In the genomic region with DNA sequence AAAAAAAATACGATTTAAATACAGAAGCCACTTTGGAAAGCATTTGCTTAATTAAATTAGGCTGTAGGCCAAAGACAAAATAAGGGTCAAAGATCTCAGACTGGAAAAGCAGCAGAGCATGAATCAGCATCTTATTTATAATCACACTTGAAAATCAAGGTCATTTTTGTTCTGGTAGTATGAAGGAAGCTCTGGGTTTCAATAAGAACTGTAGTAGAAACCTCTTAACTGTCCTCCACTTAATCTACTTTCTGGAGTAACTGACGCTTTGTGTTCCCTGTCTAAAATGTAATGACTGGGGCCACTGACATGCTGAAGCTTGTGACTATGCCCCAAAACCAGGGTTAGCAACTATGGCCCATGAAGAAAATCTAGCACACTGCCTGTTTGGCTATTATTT, we compare ENCODE assay signal across 12 cellular contexts.
DNase-seq lines count a peak whose midpoint lies in the region; ATAC-seq and TF ChIP-seq lines count a peak whose summit lies in the region.
"Had no signal": no experiment of that assay in that cellular context is flagged by ENCODE, and none has a peak within 500 bp of the region (broad histone marks: within the 10 kb centered on the region; RNA-seq: fewer than 3 reads in every experiment).

No MANE protein-coding gene starts in this region.

- H3K36me3 Mint-ChIP-seq in H9 (ENCODE audit: insufficient read depth in 1 of 3, low read depth in 3 of 3) = peaks cover 2 to 7% (median 4%) of the 10 kb centered on the region in 3 experiments; a peak in 5 of 7 replicates
- H3K36me3 Mint-ChIP-seq in activated CD4-positive, alpha-beta T cell treated with anti-CD3 and anti-CD28 coated beads for 36 hours (ENCODE audit: low read depth) = no peaks in the 10 kb centered on the region
- H3K36me3 Mint-ChIP-seq: CD8-positive, alpha-beta T cell had no signal

- H3K27me3 Mint-ChIP-seq in H9 (ENCODE audit: low read depth) = no peaks in the 10 kb centered on the region
- no peaks in the 10 kb centered on the region for H3K27me3 Mint-ChIP-seq in activated CD4-positive, alpha-beta T cell treated with anti-CD3 and anti-CD28 coated beads for 36 hours

- H3K9me2 ChIP-seq in PC-3 (replicated peaks; ENCODE audit: low read length) = no peaks in the 10 kb centered on the region

- no peak overlapping the region for H2AK5ac ChIP-seq in mesenchymal stem cell (ENCODE audit: low read length, severe bottlenecking)
- H2AK5ac ChIP-seq in H9 (ENCODE audit: insufficient read length, low read length) = no peak overlapping the region

- H3K4ac ChIP-seq in mesenchymal stem cell (ENCODE audit: low read depth in 1 of 2, low read length in 2 of 2) (no peak overlapping the region), H9 (ENCODE audit: low read depth, low read length) (no peak overlapping the region)

- H4K91ac ChIP-seq in mesenchymal stem cell (ENCODE audit: low read length) = no peak overlapping the region
- no peak overlapping the region for H4K91ac ChIP-seq in H9 (ENCODE audit: insufficient read length, low read depth, low read length)

- H3K4me2 ChIP-seq in PC-3 (ENCODE audit: low read length) (no peak overlapping the region), mesenchymal stem cell (ENCODE audit: low read length, poor library complexity, severe bottlenecking) (no peak overlapping the region), H9 (ENCODE audit: insufficient read depth, insufficient read length, low read length) (no peak overlapping the region), mammary epithelial cell (ENCODE audit: insufficient read depth, low read depth, low read length) (no peak overlapping the region)

- dilution Hi-C loops in mammary epithelial cell (cut with HindIII; ENCODE audit: low sequenced_read_pairs) = no loop called here

- H3K23ac ChIP-seq in mesenchymal stem cell (ENCODE audit: low read length in 2 of 2) (no peak overlapping the region), H9 (ENCODE audit: insufficient read length, low read depth, low read length) (no peak overlapping the region)

- intact Hi-C loops in PC-3 (cut with micrococcal nuclease) = no loop called here
- intact Hi-C loops in mammary epithelial cell (cut with micrococcal nuclease) = no loop called here
- intact Hi-C loops in activated CD4-positive, alpha-beta T cell treated with anti-CD3 and anti-CD28 coated beads for 36 hours (cut with DNase I, micrococcal nuclease) = no loop called here

- H3K27ac Mint-ChIP-seq in H9 = no peak overlapping the region
- H3K27ac Mint-ChIP-seq in activated CD4-positive, alpha-beta T cell treated with anti-CD3 and anti-CD28 coated beads for 36 hours = no peak overlapping the region
- H3K27ac Mint-ChIP-seq: CD8-positive, alpha-beta T cell had no signal

- H3K4me1 ChIP-seq in PC-3 (ENCODE audit: insufficient read depth, low read length) (peaks cover 13% of the 10 kb centered on the region), mesenchymal stem cell (ENCODE audit: control insufficient read depth, insufficient read depth, low read depth, low read length) (peaks cover under 1% of the 10 kb centered on the region), H9 (ENCODE audit: insufficient read depth, low read length) (no peaks in the 10 kb centered on the region), mammary epithelial cell (ENCODE audit: insufficient read depth, low read length) (no peaks in the 10 kb centered on the region)
- H3K4me1 ChIP-seq: Caco-2 had no signal

- no TSS peak for BruUV-seq in PC-3 (replicated peaks; lab: Mats Ljungman, UMichigan)
- BruUV-seq in mammary epithelial cell (replicated peaks; lab: Mats Ljungman, UMichigan) = no TSS peak

- WGBS in mesenchymal stem cell = 71% methylated on average over 1 of the region's 2 CpGs
- no CpG with 5 or more reads among the region's 2 CpGs for WGBS in H9 (ENCODE audit: extremely low coverage, insufficient read length, low lambda C conversion rate)
- WGBS in mammary epithelial cell (ENCODE audit: low coverage, missing lambda C conversion rate) = 58% methylated on average over 2 of the region's 2 CpGs

- no peak overlapping the region for H3K9ac ChIP-seq in PC-3 (ENCODE audit: low read length)
- H3K9ac ChIP-seq in mesenchymal stem cell (ENCODE audit: low read length) = no peak overlapping the region
- H3K9ac ChIP-seq in H9 (ENCODE audit: extremely low read depth, insufficient read length, low read length) = no peak overlapping the region
- no peak overlapping the region for H3K9ac ChIP-seq in mammary epithelial cell (ENCODE audit: insufficient read depth, low read length)
- H3K9ac ChIP-seq: GM23248 had no signal

- no peaks in the 10 kb centered on the region for H3F3A ChIP-seq in PC-3 (ENCODE audit: low read length, unreplicated experiment)

- peaks cover 4 to 6% of the 10 kb centered on the region in 2 experiments; a peak in 3 of 5 replicates for H3K9me3 Mint-ChIP-seq in H9
- H3K9me3 Mint-ChIP-seq in activated CD4-positive, alpha-beta T cell treated with anti-CD3 and anti-CD28 coated beads for 36 hours (ENCODE audit: low read depth) = peaks cover 12% of the 10 kb centered on the region

- H2BK12ac ChIP-seq in mesenchymal stem cell (ENCODE audit: low read length in 2 of 2) (no peak overlapping the region), H9 (ENCODE audit: insufficient read length, low read depth, low read length) (no peak overlapping the region)

- H3K23me2 ChIP-seq in H9 (ENCODE audit: insufficient read length, low read depth, low read length, poor library complexity, severe bottlenecking) = no peaks in the 10 kb centered on the region

- CTCF ChIA-PET in PC-3 (lab: Charles Lee) = no interaction called here
- CTCF ChIA-PET in mammary epithelial cell (lab: Charles Lee; ENCODE audit: low non-redundant PET) = no interaction called here
- CTCF ChIA-PET in activated CD4-positive, alpha-beta T cell treated with anti-CD3 and anti-CD28 coated beads for 36 hours (lab: Charles Lee) = no interaction called here

- no peaks in the 10 kb centered on the region for H3K9me3 ChIP-seq in PC-3 (ENCODE audit: low read length)
- H3K9me3 ChIP-seq in mesenchymal stem cell (ENCODE audit: control insufficient read depth, low read length) = peaks cover 14% of the 10 kb centered on the region
- H3K9me3 ChIP-seq in H9 (ENCODE audit: control insufficient read depth, low read depth, low read length) = no peaks in the 10 kb centered on the region
- no peaks in the 10 kb centered on the region for H3K9me3 ChIP-seq in mammary epithelial cell (replicated peaks; ENCODE audit: insufficient read depth, low read length)

- H2BK5ac ChIP-seq in mesenchymal stem cell (ENCODE audit: low read depth, low read length, poor library complexity, severe bottlenecking) (no peak overlapping the region), H9 (ENCODE audit: insufficient read length, low read length) (no peak overlapping the region)

- no peak overlapping the region for H2BK20ac ChIP-seq in H9 (ENCODE audit: low read depth, low read length, poor library complexity, severe bottlenecking)

- H3K4me1 Mint-ChIP-seq in H9 = no peaks in the 10 kb centered on the region
- no peaks in the 10 kb centered on the region for H3K4me1 Mint-ChIP-seq in activated CD4-positive, alpha-beta T cell treated with anti-CD3 and anti-CD28 coated beads for 36 hours

- no peak overlapping the region for H3K56ac ChIP-seq in H9 (ENCODE audit: insufficient read length, low read depth, low read length)

- H3K27ac ChIP-seq in PC-3 (ENCODE audit: low read length) = peak overlapping the region; percentile 70
- H3K27ac ChIP-seq in mesenchymal stem cell (ENCODE audit: low read length, poor library complexity, severe bottlenecking) = peak overlapping the region; percentile 13
- H3K27ac ChIP-seq in H9 (ENCODE audit: insufficient read length, low read depth, low read length) = no peak overlapping the region
- H3K27ac ChIP-seq in mammary epithelial cell (ENCODE audit: insufficient read depth, low read depth, low read length) = no peak overlapping the region
- H3K27ac ChIP-seq: GM23248 had no signal

- H3K4me3 Mint-ChIP-seq in H9 = no peak overlapping the region
- no peak overlapping the region for H3K4me3 Mint-ChIP-seq in activated CD4-positive, alpha-beta T cell treated with anti-CD3 and anti-CD28 coated beads for 36 hours
- H3K4me3 Mint-ChIP-seq: CD8-positive, alpha-beta T cell had no signal

- TF ChIP-seq CTCF in PC-3 (conservative IDR thresholded peaks at IDR 0.05; ENCODE audit: low read depth, low read length) (no peak), H9 (conservative IDR thresholded peaks at IDR 0.05) (no peak), mammary epithelial cell (conservative IDR thresholded peaks at IDR 0.05 in 1 of 2, IDR thresholded peaks at IDR 0.05 in 1 of 2; ENCODE audit: extremely low read depth in 1 of 2, insufficient read depth in 1 of 2, low read depth in 1 of 2, low read length in 2 of 2) (no peak)

- no peak overlapping the region for H3T11ph ChIP-seq in H9 (ENCODE audit: low read length)

- ATAC-seq in PC-3 = no peak; the same call in 1 of the 2 replicates
- no peak for ATAC-seq in activated CD4-positive, alpha-beta T cell treated with anti-CD3 and anti-CD28 coated beads for 36 hours
- ATAC-seq: CD8-positive, alpha-beta T cell; HCT116 had no signal

- H2BK15ac ChIP-seq in mesenchymal stem cell (ENCODE audit: low read depth, poor library complexity, severe bottlenecking) (no peak overlapping the region), H9 (ENCODE audit: low read depth, low read length) (no peak overlapping the region)

- H2AFZ ChIP-seq in PC-3 (ENCODE audit: low read length) = no peak overlapping the region
- H2AFZ ChIP-seq in mesenchymal stem cell (ENCODE audit: low read depth, low read length) = no peak overlapping the region
- H2AFZ ChIP-seq in H9 (ENCODE audit: low read length) = no peak overlapping the region
- no peak overlapping the region for H2AFZ ChIP-seq in mammary epithelial cell (ENCODE audit: low read depth, low read length)
- H2AFZ ChIP-seq: GM23248 had no signal

- H3K79me1 ChIP-seq in mesenchymal stem cell (replicated peaks; ENCODE audit: low read length, poor library complexity, severe bottlenecking) (no peaks in the 10 kb centered on the region), H9 (ENCODE audit: insufficient read depth, low read depth, low read length, poor library complexity, severe bottlenecking) (no peaks in the 10 kb centered on the region)

- no peak overlapping the region for H3K4me3 ChIP-seq in PC-3 (ENCODE audit: low read length)
- H3K4me3 ChIP-seq in mesenchymal stem cell (ENCODE audit: insufficient read depth in 1 of 2, low read depth in 1 of 2, low read length in 2 of 2) = no peak overlapping the region
- no peak overlapping the region for H3K4me3 ChIP-seq in mammary epithelial cell (replicated peaks in 1 of 3; ENCODE audit: insufficient read depth in 1 of 3, low read depth in 2 of 3, low read length in 3 of 3)
- H3K4me3 ChIP-seq: GM23248 had no signal

- H4K5ac ChIP-seq in H9 (ENCODE audit: insufficient read length, low read depth, low read length) = no peak overlapping the region

- H4K20me1 ChIP-seq in PC-3 (ENCODE audit: low read length) = no peaks in the 10 kb centered on the region
- H4K20me1 ChIP-seq in H9 (ENCODE audit: control insufficient read depth, insufficient read depth, insufficient read length) = no peaks in the 10 kb centered on the region
- no peaks in the 10 kb centered on the region for H4K20me1 ChIP-seq in mammary epithelial cell (ENCODE audit: insufficient read depth, low read length)

- no peaks in the 10 kb centered on the region for H3K27me3 ChIP-seq in PC-3 (ENCODE audit: low read length)
- H3K27me3 ChIP-seq in mesenchymal stem cell (ENCODE audit: control insufficient read depth in 1 of 2, insufficient read depth in 1 of 2, low read length in 2 of 2) = no peaks in the 10 kb centered on the region
- no peaks in the 10 kb centered on the region for H3K27me3 ChIP-seq in H9 (ENCODE audit: insufficient read depth, low read length)
- no peaks in the 10 kb centered on the region for H3K27me3 ChIP-seq in mammary epithelial cell (ENCODE audit: insufficient read depth, low read length)

- no peak overlapping the region for H3K14ac ChIP-seq in mesenchymal stem cell (ENCODE audit: low read length in 2 of 2)
- H3K14ac ChIP-seq in H9 (ENCODE audit: insufficient read depth, low read length) = no peak overlapping the region

- H2BK120ac ChIP-seq in mesenchymal stem cell (ENCODE audit: low read depth, low read length) (no peak overlapping the region), H9 (ENCODE audit: low read depth, low read length, poor library complexity, severe bottlenecking) (no peak overlapping the region)

- H3K18ac ChIP-seq in mesenchymal stem cell (ENCODE audit: low read depth in 1 of 2, low read length in 2 of 2) = no peak overlapping the region
- H3K18ac ChIP-seq in H9 (ENCODE audit: insufficient read length, low read depth, low read length) = no peak overlapping the region

- DNase-seq in M059J (ENCODE audit: low read depth) (peak; percentile 3), PC-3 (no peak), mesenchymal stem cell (no peak), H9 (no peak), mammary epithelial cell (no peak)
- DNase-seq in activated CD4-positive, alpha-beta T cell treated with anti-CD3 and anti-CD28 coated beads for 36 hours = no peak
- DNase-seq: Caco-2; CD8-positive, alpha-beta T cell; DMS153; DND-41; GM23248 had no signal

- in situ Hi-C loops in mammary epithelial cell (cut with MboI; ENCODE audit: low sequenced_read_pairs in 2 of 2) = no loop called here

- H3K79me2 ChIP-seq in PC-3 (ENCODE audit: low read length) (no peaks in the 10 kb centered on the region), H9 (ENCODE audit: insufficient read depth, low read length) (no peaks in the 10 kb centered on the region), mammary epithelial cell (ENCODE audit: insufficient read depth, low read length) (no peaks in the 10 kb centered on the region)

- H4K8ac ChIP-seq in mesenchymal stem cell (ENCODE audit: low read length) = no peak overlapping the region
- no peak overlapping the region for H4K8ac ChIP-seq in H9 (replicated peaks; ENCODE audit: insufficient read length, low read depth, low read length)

- POLR2A ChIA-PET in PC-3 (lab: Charles Lee; ENCODE audit: unreplicated experiment) = no interaction called here
- POLR2A ChIA-PET in activated CD4-positive, alpha-beta T cell treated with anti-CD3 and anti-CD28 coated beads for 36 hours (lab: Charles Lee) = no interaction called here

- H3K36me3 ChIP-seq in PC-3 (ENCODE audit: low read depth, low read length) (no peaks in the 10 kb centered on the region), mesenchymal stem cell (ENCODE audit: control insufficient read depth in 1 of 2, insufficient read depth in 2 of 2, low read depth in 1 of 2, low read length in 2 of 2) (no peaks in the 10 kb centered on the region), mammary epithelial cell (ENCODE audit: insufficient read depth, low read length) (no peaks in the 10 kb centered on the region)

Comparison
In these comparisons a context has a peak if more than half of its experiments do, and no peak if none do; other contexts are left out.
1. H3K27ac ChIP-seq: peak in PC-3 (single experiment) and mesenchymal stem cell (single experiment); none in H9 (single experiment) and mammary epithelial cell (single experiment).